17 cellular contexts compared by ENCODE assay signal in genomic region chr1:79262745-79263258, GRCh38.
A peak's percentile ranks its signal among the peaks of the same experiment; 100 is the strongest.
DNase-seq lines count a peak whose midpoint lies in the region; ATAC-seq and TF ChIP-seq lines count a peak whose summit lies in the region.
"Had no signal": no experiment of that assay in that cellular context is flagged by ENCODE, and none has a peak within 500 bp of the region (broad histone marks: within the 10 kb centered on the region; RNA-seq: fewer than 3 reads in every experiment).

No MANE protein-coding gene starts in this region.

- TF ChIP-seq CTCF in fibroblast of the aortic adventitia (IDR thresholded peaks at IDR 0.05; ENCODE audit: insufficient read depth, low read length) (no peak), neural crest cell (conservative IDR thresholded peaks at IDR 0.05) (no peak), OCI-LY7 (conservative IDR thresholded peaks at IDR 0.05; ENCODE audit: low read length) (no peak)

- H3K9me2 ChIP-seq in OCI-LY7 (ENCODE audit: insufficient read depth, low read length): no peaks in the 10 kb centered on the region

- H2AFZ ChIP-seq in OCI-LY7 (ENCODE audit: low read length): no peak overlapping the region

- H3K27ac Mint-ChIP-seq in neural crest cell (ENCODE audit: unreplicated experiment): peak overlapping the region; percentile 4
- H3K27ac Mint-ChIP-seq in naive thymus-derived CD4-positive, alpha-beta T cell: no peak overlapping the region
- H3K27ac Mint-ChIP-seq: activated B cell treated with CpG ODN at 0.5 μM for 24 hours; activated naive CD4-positive, alpha-beta T cell treated with anti-CD3 and anti-CD28 coated beads, Interleukin-2, amount 50 U/mL, for 24 hours; CD4-positive, alpha-beta T cell had no signal

- peaks cover 2% of the 10 kb centered on the region for H3K9me3 Mint-ChIP-seq in neural crest cell
- peaks cover 0 to 3% (median 0%) of the 10 kb centered on the region in 11 donors for H3K9me3 Mint-ChIP-seq in naive thymus-derived CD4-positive, alpha-beta T cell
- H3K9me3 Mint-ChIP-seq: activated B cell treated with CpG ODN at 0.5 μM for 24 hours had no signal

- ATAC-seq in HG03025 (IDR thresholded peaks at IDR 0.05; ENCODE audit: low FRiP score, unreplicated experiment): no peak
- ATAC-seq in naive thymus-derived CD4-positive, alpha-beta T cell: no peak
- ATAC-seq: PC-3 had no signal

- H3K4me3 ChIP-seq in fibroblast of the aortic adventitia (ENCODE audit: low read depth, low read length) (no peak overlapping the region), OCI-LY7 (ENCODE audit: low read depth, low read length, poor library complexity, severe bottlenecking) (no peak overlapping the region)
- H3K4me3 ChIP-seq in naive thymus-derived CD4-positive, alpha-beta T cell (ENCODE audit: low read length): no peak overlapping the region

- no peaks in the 10 kb centered on the region for H3K27me3 Mint-ChIP-seq in neural crest cell (ENCODE audit: low read depth)
- no peaks in the 10 kb centered on the region for H3K27me3 Mint-ChIP-seq in naive thymus-derived CD4-positive, alpha-beta T cell
- H3K27me3 Mint-ChIP-seq: activated B cell treated with CpG ODN at 0.5 μM for 24 hours; activated naive CD4-positive, alpha-beta T cell treated with anti-CD3 and anti-CD28 coated beads, Interleukin-2, amount 50 U/mL, for 24 hours; CD4-positive, alpha-beta T cell had no signal

- H3K36me3 Mint-ChIP-seq in neural crest cell (ENCODE audit: low read depth): no peaks in the 10 kb centered on the region
- no peaks in the 10 kb centered on the region for H3K36me3 Mint-ChIP-seq in naive thymus-derived CD4-positive, alpha-beta T cell
- H3K36me3 Mint-ChIP-seq: activated naive CD4-positive, alpha-beta T cell treated with anti-CD3 and anti-CD28 coated beads, Interleukin-2, amount 50 U/mL, for 24 hours had no signal

- H3K9me3 ChIP-seq in ES-I3 (ENCODE audit: control insufficient read depth, insufficient read depth, low read length) (no peaks in the 10 kb centered on the region), OCI-LY7 (ENCODE audit: low read length) (no peaks in the 10 kb centered on the region)
- no peaks in the 10 kb centered on the region for H3K9me3 ChIP-seq in naive thymus-derived CD4-positive, alpha-beta T cell (ENCODE audit: control insufficient read depth in 2 of 3, low read length in 3 of 3)

- H3K27ac ChIP-seq in naive thymus-derived CD4-positive, alpha-beta T cell (ENCODE audit: low read depth, low read length): no peak overlapping the region
- no peak overlapping the region for H3K27ac ChIP-seq in OCI-LY7 (ENCODE audit: low read depth, low read length, poor library complexity, severe bottlenecking)

- POLR2A ChIA-PET in naive thymus-derived CD4-positive, alpha-beta T cell (lab: Charles Lee): no interaction called here
- POLR2A ChIA-PET in OCI-LY7 (lab: Charles Lee): no interaction called here

- H4K20me1 ChIP-seq in OCI-LY7 (ENCODE audit: insufficient read depth, low read length): no peaks in the 10 kb centered on the region

- CTCF ChIA-PET in naive thymus-derived CD4-positive, alpha-beta T cell (lab: Charles Lee): no interaction called here
- CTCF ChIA-PET in OCI-LY7 (lab: Charles Lee; ENCODE audit: unreplicated experiment): no interaction called here

- DNase-seq in NCI-H526 treated with DMSO at 0.1 percent for 48 hours (lab: John Stamatoyannopoulos, UW): peak; percentile 53
- peak; percentile 15 for DNase-seq in fibroblast of the aortic adventitia (ENCODE audit: low read depth)
- DNase-seq in neural crest cell (ENCODE audit: low read depth, low spot score): no peak
- no peak for DNase-seq in naive thymus-derived CD4-positive, alpha-beta T cell
- no peak for DNase-seq in OCI-LY7 (ENCODE audit: low spot score)
- DNase-seq in stimulated activated CD4-positive, alpha-beta T cell treated with anti-CD3 and anti-CD28 coated beads, Interleukin-4, amount 100 ng/mL, for 4 hours: no peak
- DNase-seq: activated B cell treated with CpG ODN at 0.5 μM for 24 hours; activated T-cell treated with anti-CD3 and anti-CD28 coated beads, Interleukin-2, amount 50 U/mL, for 48 hours; CD4-positive, alpha-beta T cell; effector memory CD4-positive, alpha-beta T cell; GOT3; mesenchymal stem cell; NCI-H2171; PC-3 had no signal

- H3K4me1 ChIP-seq in ES-I3 (ENCODE audit: insufficient read depth, low read length) (peaks cover 41% of the 10 kb centered on the region), OCI-LY7 (ENCODE audit: insufficient read depth, low read length, poor library complexity, severe bottlenecking) (no peaks in the 10 kb centered on the region)
- H3K4me1 ChIP-seq in naive thymus-derived CD4-positive, alpha-beta T cell (ENCODE audit: control insufficient read depth in 2 of 2, insufficient read depth in 2 of 2, low read length in 2 of 2): no peaks in the 10 kb centered on the region

- BruUV-seq in OCI-LY7 (replicated peaks; lab: Mats Ljungman, UMichigan): no TSS peak

- no peaks in the 10 kb centered on the region for H3K79me2 ChIP-seq in OCI-LY7 (ENCODE audit: insufficient read depth, low read depth, low read length)

- no peak overlapping the region for H3K4me2 ChIP-seq in OCI-LY7 (ENCODE audit: low read length)

- peaks cover 30% of the 10 kb centered on the region for H3K4me1 Mint-ChIP-seq in neural crest cell
- no peaks in the 10 kb centered on the region for H3K4me1 Mint-ChIP-seq in naive thymus-derived CD4-positive, alpha-beta T cell
- H3K4me1 Mint-ChIP-seq: activated B cell treated with CpG ODN at 0.5 μM for 24 hours; activated naive CD4-positive, alpha-beta T cell treated with anti-CD3 and anti-CD28 coated beads, Interleukin-2, amount 50 U/mL, for 24 hours had no signal

- intact Hi-C loops in naive thymus-derived CD4-positive, alpha-beta T cell (cut with micrococcal nuclease): no loop called here
- intact Hi-C loops in OCI-LY7 (cut with micrococcal nuclease; ENCODE audit: unreplicated experiment): no loop called here

- no peaks in the 10 kb centered on the region for H3K27me3 ChIP-seq in naive thymus-derived CD4-positive, alpha-beta T cell (ENCODE audit: control insufficient read depth in 2 of 2, insufficient read depth in 2 of 2, low read length in 2 of 2)

- peak overlapping the region; percentile 24 for H3K9ac ChIP-seq in ES-I3 (ENCODE audit: low read depth, low read length)

- no peak overlapping the region for H3K4me3 Mint-ChIP-seq in neural crest cell
- H3K4me3 Mint-ChIP-seq in naive thymus-derived CD4-positive, alpha-beta T cell: no peak overlapping the region
- H3K4me3 Mint-ChIP-seq: activated B cell treated with CpG ODN at 0.5 μM for 24 hours; activated naive CD4-positive, alpha-beta T cell treated with anti-CD3 and anti-CD28 coated beads, Interleukin-2, amount 50 U/mL, for 24 hours; CD4-positive, alpha-beta T cell had no signal

- no peaks in the 10 kb centered on the region for H3K36me3 ChIP-seq in ES-I3 (ENCODE audit: insufficient read depth, low read length)
- no peaks in the 10 kb centered on the region for H3K36me3 ChIP-seq in naive thymus-derived CD4-positive, alpha-beta T cell (ENCODE audit: control insufficient read depth in 2 of 3, insufficient read depth in 3 of 3, low read length in 3 of 3)
- no peaks in the 10 kb centered on the region for H3K36me3 ChIP-seq in OCI-LY7 (ENCODE audit: insufficient read depth, low read length)

Comparison
In these comparisons a context has a peak if more than half of its experiments do, and no peak if none do; other contexts are left out.
1. DNase-seq: peak in NCI-H526 treated with DMSO at 0.1 percent for 48 hours (single experiment) and fibroblast of the aortic adventitia (single experiment); none in neural crest cell (single experiment), naive thymus-derived CD4-positive, alpha-beta T cell (0 of 9), OCI-LY7 (single experiment) and stimulated activated CD4-positive, alpha-beta T cell treated with anti-CD3 and anti-CD28 coated beads, Interleukin-4, amount 100 ng/mL, for 4 hours (0 of 2).